ENCODE assay signal across 1 cellular context in genomic region chr19:2722541-2723344, GRCh38.
TF ChIP-seq lines count a peak whose summit lies in the region.

No MANE protein-coding gene starts in this region.

TF ChIP-seq in K562, 482 proteins besides CTCF, POLR2A, EP300 and RAD21 (continued from another document):
- no peak for TF ChIP-seq ZNF318 (IDR thresholded peaks at IDR 0.05; ENCODE audit: borderline replicate concordance in 1 of 2, low read depth in 1 of 2)
- TF ChIP-seq SREBF1 (IDR thresholded peaks at IDR 0.05; ENCODE audit: borderline replicate concordance, low read depth, low read length), result no peak
- TF ChIP-seq ETS1 (conservative IDR thresholded peaks at IDR 0.05; ENCODE audit: control insufficient read depth, low read depth, low read length), result no peak
- TF ChIP-seq ZBTB33 (CRISPR knock-in tag; IDR thresholded peaks at IDR 0.05), result peak; percentile 56; the same call in 1 of the 2 replicates
- TF ChIP-seq HES1 (IDR thresholded peaks at IDR 0.05; ENCODE audit: low read depth), result no peak
- peak; percentile 79 for TF ChIP-seq JUND (IDR thresholded peaks at IDR 0.05; ENCODE audit: borderline replicate concordance, low read depth, low read length)
- TF ChIP-seq JUND (tag; IDR thresholded peaks at IDR 0.05; ENCODE audit: borderline replicate concordance, low read depth, low read length), result peak; percentile 60; the same call in 2 of the 3 replicates
- no peak for TF ChIP-seq HNRNPUL1 (IDR thresholded peaks at IDR 0.05; ENCODE audit: low read length)
- no peak for TF ChIP-seq ZNF133 (CRISPR knock-in tag; IDR thresholded peaks at IDR 0.05)
- no peak for TF ChIP-seq FOXJ2 (tag; IDR thresholded peaks at IDR 0.05)
- peak; percentile 60; the same call in 1 of the 2 replicates for TF ChIP-seq JUN (IDR thresholded peaks at IDR 0.05; ENCODE audit: borderline replicate concordance, low read depth, low read length)
- TF ChIP-seq JUN (CRISPR knock-in tag; IDR thresholded peaks at IDR 0.05; ENCODE audit: borderline replicate concordance), result peak; percentile 77; the same call in 1 of the 2 replicates
- TF ChIP-seq EWSR1 (IDR thresholded peaks at IDR 0.05; ENCODE audit: borderline replicate concordance, low read depth, partially characterized antibody), result no peak
- no peak for TF ChIP-seq BRD4 (IDR thresholded peaks at IDR 0.05)
- no peak for TF ChIP-seq DACH1 (IDR thresholded peaks at IDR 0.05; ENCODE audit: partially characterized antibody)
- TF ChIP-seq TCFL5 (CRISPR knock-in tag; conservative IDR thresholded peaks at IDR 0.05), result no peak
- TF ChIP-seq KAT2B (IDR thresholded peaks at IDR 0.05; ENCODE audit: low read depth, low read length), result no peak
- 0 out of 2 replicates have a peak, but pooled peaks have one; percentile 14 for TF ChIP-seq SPI1 (IDR thresholded peaks at IDR 0.05; ENCODE audit: borderline replicate concordance, low read depth, low read length)
- TF ChIP-seq ID3 (CRISPR knock-in tag; IDR thresholded peaks at IDR 0.05), result no peak
- peak; percentile 49; the same call in 1 of the 2 replicates for TF ChIP-seq ID3 (tag; IDR thresholded peaks at IDR 0.05)
- no peak for TF ChIP-seq ZNF197 (CRISPR knock-in tag; IDR thresholded peaks at IDR 0.05; ENCODE audit: low read depth)
- peak; percentile 76 to 80 for TF ChIP-seq NRF1 (conservative IDR thresholded peaks at IDR 0.05 in 1 of 2, IDR thresholded peaks at IDR 0.05 in 1 of 2)
- TF ChIP-seq ZBTB12 (CRISPR knock-in tag; IDR thresholded peaks at IDR 0.05), result peak; percentile 62
- TF ChIP-seq ZSCAN32 (CRISPR knock-in tag; IDR thresholded peaks at IDR 0.05), result no peak
- TF ChIP-seq HINFP (tag; conservative IDR thresholded peaks at IDR 0.05; ENCODE audit: low read depth), result no peak
- TF ChIP-seq LEF1 (IDR thresholded peaks at IDR 0.05), result 0 out of 2 replicates have a peak, but pooled peaks have one; percentile 23
